Comparison of ENCODE assay signal across 25 cellular contexts in genomic region chr3:46632792-46633191, GRCh38. TPM values are rescaled to one million over a fixed set of nuclear protein-coding genes. Genes with fewer than 3 reads are reported as not detected.
DNase-seq lines count a peak whose midpoint lies in the region; ATAC-seq and TF ChIP-seq lines count a peak whose summit lies in the region.
"Had no signal": no experiment of that assay in that cellular context is flagged by ENCODE, and none has a peak within 500 bp of the region (broad histone marks: within the 10 kb centered on the region; RNA-seq: fewer than 3 reads in every experiment).

No MANE protein-coding gene starts in this region.

- intact Hi-C loops in Right ventricle myocardium inferior (cut with DNase I), result loop anchor here (5.0 kb wide), 1 partner anchor 70 kb away; no protein-coding TSS in a partner anchor
- intact Hi-C loops in cardiac septum (cut with DNase I), result no loop called here
- intact Hi-C loops in mucosa of descending colon (cut with DNase I, micrococcal nuclease), result loop anchor here in 1 of 2 donors (5.0 kb wide), 1 partner anchor 145 kb away; no protein-coding TSS in a partner anchor

- no peaks in the 10 kb centered on the region for H3K36me3 ChIP-seq in mucosa of descending colon (ENCODE audit: low read depth)
- H3K36me3 ChIP-seq: brain microvascular endothelial cell, gastroesophageal sphincter, tibial nerve had no signal

- DNase-seq in Right ventricle myocardium inferior (ENCODE audit: missing footprints), result no peak
- no peak for DNase-seq in cardiac septum (ENCODE audit: low spot score)
- peak; percentile 70 for DNase-seq in fibroblast of gingiva (ENCODE audit: low read depth)
- peak; percentile 7 for DNase-seq in myocyte (ENCODE audit: low read depth)
- no peak for DNase-seq in NCI-H345 treated with DMSO at 0.1 percent for 48 hours (lab: John Stamatoyannopoulos, UW; ENCODE audit: unreplicated experiment)
- DNase-seq in mucosa of descending colon, result no peak
- DNase-seq: 8988T; activated CD8-positive, alpha-beta memory T cell treated with anti-CD3 and anti-CD28 coated beads for 24 hours; activated T-cell treated with anti-CD3 and anti-CD28 coated beads, Interleukin-2, amount 50 U/mL, for 72 hours; brain microvascular endothelial cell; EL; NCI-H774; nucleus accumbens; stimulated activated CD4-positive, alpha-beta T cell treated with anti-CD3 and anti-CD28 coated beads, Interleukin-1b, Interleukin-23, amount 100 ng/mL, for 48 hours; stimulated activated naive CD4-positive, alpha-beta T cell; T-helper 9 cell had no signal

- TF ChIP-seq CTCF in mucosa of descending colon (IDR thresholded peaks at IDR 0.05), result no peak

- no peak overlapping the region for H3K4me3 ChIP-seq in mucosa of descending colon
- H3K4me3 ChIP-seq: gastroesophageal sphincter, tibial nerve had no signal

- ATAC-seq in Right ventricle myocardium inferior (peak; percentile 6), HG02884 (IDR thresholded peaks at IDR 0.05; ENCODE audit: unreplicated experiment) (no peak), mucosa of descending colon (no peak), HG02970 (IDR thresholded peaks at IDR 0.05; ENCODE audit: low FRiP score, unreplicated experiment) (no peak)
- ATAC-seq: activated CD4-positive, CD25-positive, alpha-beta regulatory T cell treated with anti-CD3 and anti-CD28 coated beads, Interleukin-2, amount 50 U/mL, for 24 hours; activated T-cell treated with anti-CD3 and anti-CD28 coated beads, Interleukin-2, amount 50 U/mL, for 72 hours; gastroesophageal sphincter; SK-N-SH treated with all-trans-retinoic acid at 6 μM for 48 hours had no signal

- H3K9me3 ChIP-seq in mucosa of descending colon, result no peaks in the 10 kb centered on the region
- H3K9me3 ChIP-seq: gastroesophageal sphincter, tibial nerve had no signal

- H3K4me1 ChIP-seq in mucosa of descending colon (ENCODE audit: low read depth), result peaks cover 13% of the 10 kb centered on the region

RNA-seq across cellular contexts. Expression of gene FAM240A, which starts 20.5 kb away (rescaled TPM):
- total RNA-seq in Right ventricle myocardium inferior (not detected), cardiac septum (not detected), myocyte (not detected in 2 replicates), mucosa of descending colon (not detected)
- polyA plus RNA-seq in myocyte (2012), result not detected
- total RNA-seq: activated T-cell treated with anti-CD3 and anti-CD28 coated beads, Interleukin-2, amount 50 U/mL, for 72 hours; gastroesophageal sphincter; M059J; right cardiac atrium had no signal
- polyA plus RNA-seq: BJ, right cardiac atrium had no signal

Comparison
In these comparisons a context has a peak if more than half of its experiments do, and no peak if none do; other contexts are left out.
1. DNase-seq: peak in fibroblast of gingiva (single experiment) and myocyte (single experiment); none in Right ventricle myocardium inferior (single experiment), cardiac septum (single experiment), NCI-H345 treated with DMSO at 0.1 percent for 48 hours (single experiment) and mucosa of descending colon (0 of 3).